8 cellular contexts compared by ENCODE assay signal in the genomic region with DNA sequence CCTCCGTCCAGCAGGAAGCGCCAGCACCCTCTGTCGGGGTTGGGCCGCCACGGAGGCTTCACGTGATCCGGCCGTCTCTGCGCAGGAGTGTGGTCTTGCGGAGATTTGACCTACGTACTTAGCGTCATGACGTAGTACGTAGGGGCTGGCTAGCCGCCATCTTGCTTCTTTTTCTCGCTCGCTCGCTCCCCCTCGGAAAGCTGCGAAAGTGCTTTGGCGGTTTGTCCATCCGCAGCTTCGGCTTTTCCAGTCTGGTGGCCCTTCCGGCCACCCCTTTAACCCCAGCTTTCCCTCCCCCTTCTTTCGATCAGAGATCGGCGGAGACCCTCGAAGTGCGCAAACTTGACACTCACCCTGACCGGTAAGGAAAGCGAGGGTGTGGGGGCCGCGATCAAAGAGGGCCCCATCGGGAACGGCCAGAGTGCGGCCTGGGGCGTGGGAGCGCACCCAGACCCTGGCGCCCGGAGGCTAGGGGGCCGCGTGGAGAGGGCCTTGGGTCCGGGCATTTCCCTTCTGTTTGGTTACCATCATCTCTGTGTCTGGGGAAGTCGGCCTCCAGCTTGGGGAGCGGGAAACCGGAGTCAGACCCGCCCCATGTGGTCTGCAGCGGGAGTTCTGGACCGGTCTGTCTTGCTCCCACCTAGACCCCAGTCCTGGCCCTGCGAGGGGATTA. TPM values are rescaled to one million over a fixed set of nuclear protein-coding genes. Genes with fewer than 3 reads are reported as not detected.
DNase-seq lines count a peak whose midpoint lies in the region; ATAC-seq, FAIRE-seq and TF ChIP-seq lines count a peak whose summit lies in the region.

A gene (plus strand): TSS at position 156 of the 673 bp plus-strand sequence. CDS start 26,559 bp downstream, outside the sequence.

- H3K36me3 ChIP-seq in endodermal cell (ENCODE audit: control insufficient read depth, insufficient read depth, low read length): peaks cover 17% of the 10 kb centered on the region

- peak; percentile 76 for TF ChIP-seq CTCF in endodermal cell (conservative IDR thresholded peaks at IDR 0.05)

- peaks cover 18% of the 10 kb centered on the region for H3K4me1 Mint-ChIP-seq in endodermal cell

- H3K27me3 ChIP-seq in endodermal cell (ENCODE audit: control insufficient read depth, insufficient read depth, low read length, poor library complexity, severe bottlenecking): no peaks in the 10 kb centered on the region

- peak within 1 kb of the TSS; percentile 98 for H3K9ac ChIP-seq in endodermal cell (ENCODE audit: extremely low read depth, low read length, poor library complexity, severe bottlenecking)

- peak within 1 kb of the TSS; percentile 91 for H3K4me3 ChIP-seq in endodermal cell (ENCODE audit: low read length)

- H3K4me1 ChIP-seq in endodermal cell (ENCODE audit: control insufficient read depth, insufficient read depth, low read length): no peaks in the 10 kb centered on the region

- FAIRE-seq in HTR-8/SVneo (lab: Jason Lieb, UNC): peak; percentile 95

- H3K4me3 Mint-ChIP-seq in endodermal cell: peak within 1 kb of the TSS; percentile 97

- no peaks in the 10 kb centered on the region for H3K9me3 ChIP-seq in endodermal cell (ENCODE audit: control insufficient read depth, low read length)

- no peaks in the 10 kb centered on the region for H3K27me3 Mint-ChIP-seq in endodermal cell (ENCODE audit: insufficient read depth)

- ATAC-seq in GM21360 (IDR thresholded peaks at IDR 0.05; ENCODE audit: unreplicated experiment): peak; percentile 95

- peak within 1 kb of the TSS; percentile 99 for H3K27ac Mint-ChIP-seq in endodermal cell

- peaks cover 8% of the 10 kb centered on the region for H3K36me3 Mint-ChIP-seq in endodermal cell (ENCODE audit: low read depth)

- WGBS in endodermal cell (ENCODE audit: insufficient coverage in 1 of 2, insufficient read length in 1 of 2), 2 experiments: 0% methylated on average over 25 to 50 of the region's 50 CpGs

- DNase-seq in COR-L47 (lab: John Stamatoyannopoulos, UW) (peak; percentile 98), HTR-8/SVneo (ENCODE audit: insufficient read length, low spot score) (peak; percentile 92), NOMO-1 treated with dmso at 0.1 percent for 144 hours (lab: John Stamatoyannopoulos, UW; ENCODE audit: unreplicated experiment) (peak; percentile 87), endodermal cell (peak; percentile 97), mesenteric fat pad (ENCODE audit: low spot score) (peak; percentile 98)
- DNase-seq in activated CD8-positive, alpha-beta memory T cell treated with anti-CD3 and anti-CD28 coated beads, Interleukin-2, amount 50 U/mL, for 1 hour (ENCODE audit: extremely low read depth): peak; percentile 85
- DNase-seq in stimulated activated CD8-positive, alpha-beta memory T cell treated with anti-CD3 and anti-CD28 coated beads, Interleukin-15, amount 100 ng/mL, for 4 hours (ENCODE audit: low read depth in 2 of 2): peak; percentile 83 to 91

- peak within 1 kb of the TSS; percentile 96 for H3K27ac ChIP-seq in endodermal cell (ENCODE audit: low read depth, low read length)

- H3K9me3 Mint-ChIP-seq in endodermal cell: no peaks in the 10 kb centered on the region

RNA-seq across cellular contexts. Expression of the gene that starts here (rescaled TPM):
- total RNA-seq in endodermal cell (100 to 1,000 TPM; 198 to 210 TPM), mesenteric fat pad (139 TPM)
- polyA plus RNA-seq in endodermal cell (2013, experiment 1 of 2): 106 TPM
- polyA plus RNA-seq in endodermal cell (2013, experiment 2 of 2): 111 TPM

Comparison
In these comparisons a context has a peak if more than half of its experiments do, and no peak if none do; other contexts are left out.
1. Peak in every context shown above with its lines: DNase-seq, ATAC-seq, H3K4me3 ChIP-seq and H3K27ac ChIP-seq.